35 cellular contexts compared by ENCODE assay signal in the genomic region with DNA sequence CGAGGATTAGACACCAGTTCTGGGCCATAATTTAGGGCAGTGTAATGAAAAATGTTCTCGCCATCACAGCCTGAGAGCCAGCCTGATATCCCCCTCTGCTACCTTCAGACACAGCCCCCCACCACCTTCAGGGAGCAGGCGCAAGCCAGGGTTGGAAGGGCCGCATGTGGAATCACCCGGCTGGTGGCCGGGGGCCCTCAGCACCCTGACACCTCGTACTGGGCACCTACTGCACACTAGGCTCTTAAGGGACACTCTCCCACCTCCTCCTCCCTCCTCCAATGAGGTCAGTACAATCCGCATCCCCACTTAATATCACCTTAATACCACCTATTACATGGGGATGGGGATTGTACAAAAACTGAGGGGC. TPM values are rescaled to one million over a fixed set of nuclear protein-coding genes. Genes with fewer than 3 reads are reported as not detected.
"Had no signal": no experiment of that assay in that cellular context is flagged by ENCODE, and none has a peak within 500 bp of the region (broad histone marks: within the 10 kb centered on the region; RNA-seq: fewer than 3 reads in every experiment).

No MANE protein-coding gene starts in this region.

- DNase-seq: activated CD4-positive, alpha-beta memory T cell treated with anti-CD3 and anti-CD28 coated beads for 36 hours; activated CD4-positive, alpha-beta T cell treated with anti-CD3 and anti-CD28 coated beads, Interleukin-2, amount 50 U/mL, for 1 hour; activated CD8-positive, alpha-beta memory T cell treated with anti-CD3 and anti-CD28 coated beads, Interleukin-2, amount 50 U/mL, for 4 hours; activated gamma-delta T cell treated with Interleukin-2 at 50 U/mL for 16 hours; activated naive CD4-positive, alpha-beta T cell treated with anti-CD3 and anti-CD28 coated beads for 36 hours; activated T-cell treated with anti-CD3 and anti-CD28 coated beads for 4 hours; activated T-cell treated with anti-CD3 and anti-CD28 coated beads, Interleukin-2, amount 50 U/mL, for 4 hours; adrenal gland; caudate nucleus; Kasumi-1; KG1; MG63; NCI-H1048; NCI-H1436 treated with DMSO at 0.1 percent for 48 hours; NCI-H1694 treated with DMSO at 0.1 percent for 48 hours; NCI-H2029 treated with DMSO at 0.1 percent for 48 hours; NCI-H2107; NCI-H2171; NCI-H510A; NCI-H526; NCI-H748 treated with DMSO at 0.1 percent for 48 hours; NK-92 treated with Interleukin-12 subunit alpha and Interleukin-12 subunit beta, amount 100 ng/mL, for 24 hours; PC-9; T1000; WERI-Rb-1 had no signal

- H3K36me3 Mint-ChIP-seq: activated CD4-positive, alpha-beta memory T cell treated with anti-CD3 and anti-CD28 coated beads for 36 hours had no signal

- H3K27ac ChIP-seq: adrenal gland, PC-9, RWPE1, SK-N-MC, WERI-Rb-1 had no signal

- H3K36me3 ChIP-seq: adrenal gland, MG63, WERI-Rb-1 had no signal

- ATAC-seq: activated naive CD4-positive, alpha-beta T cell treated with anti-CD3 and anti-CD28 coated beads, Interleukin-2, amount 50 U/mL, for 72 hours; activated T-cell treated with anti-CD3 and anti-CD28 coated beads, Interleukin-2, amount 50 U/mL, for 4 hours; Right ventricle myocardium inferior had no signal

- H3K4me3 ChIP-seq: adrenal gland, MG63, PC-9, SK-N-MC had no signal

- H3K27ac Mint-ChIP-seq: activated CD4-positive, alpha-beta memory T cell treated with anti-CD3 and anti-CD28 coated beads for 36 hours; activated naive CD4-positive, alpha-beta T cell treated with anti-CD3 and anti-CD28 coated beads for 36 hours; activated naive CD4-positive, alpha-beta T cell treated with anti-CD3 and anti-CD28 coated beads, Interleukin-2, amount 50 U/mL, for 72 hours; activated T-helper 1 cell treated with anti-CD3 and anti-CD28 coated beads, Interleukin-12 subunit alpha, Interleukin-12 subunit beta, Interleukin-2, Interleukin-4 antibody, amounts not matched to agents 30 ng/mL and 10 ng/mL and 1 ng/mL, durations not matched to agents 14 hours and 24 hours and 36 hours had no signal

- H3K4me1 ChIP-seq: adrenal gland had no signal

- H3K4me3 Mint-ChIP-seq: activated CD4-positive, alpha-beta memory T cell treated with anti-CD3 and anti-CD28 coated beads for 36 hours; activated naive CD4-positive, alpha-beta T cell treated with anti-CD3 and anti-CD28 coated beads for 36 hours; activated T-cell treated with anti-CD3 and anti-CD28 coated beads, Interleukin-2, amount 50 U/mL, for 4 hours; activated T-helper 1 cell treated with anti-CD3 and anti-CD28 coated beads, Interleukin-12 subunit alpha, Interleukin-12 subunit beta, Interleukin-2, Interleukin-4 antibody, amounts not matched to agents 30 ng/mL and 10 ng/mL and 1 ng/mL, durations not matched to agents 14 hours and 24 hours and 36 hours; brain had no signal

- H3K4me2 ChIP-seq: PC-9 had no signal

- H3K9me3 ChIP-seq: adrenal gland, MG63 had no signal

- H3K27me3 ChIP-seq: adrenal gland, MG63 had no signal

- FAIRE-seq: bronchial epithelial cell, RCC 7860 had no signal

- H2AFZ ChIP-seq: PC-9 had no signal

RNA-seq across cellular contexts. Expression of a gene that starts 55.5 kb away (rescaled TPM):
- total RNA-seq: activated CD4-positive, alpha-beta memory T cell treated with anti-CD3 and anti-CD28 coated beads for 36 hours; activated naive CD4-positive, alpha-beta T cell treated with anti-CD3 and anti-CD28 coated beads for 36 hours; activated naive CD4-positive, alpha-beta T cell treated with anti-CD3 and anti-CD28 coated beads, Interleukin-2, amount 50 U/mL, for 72 hours; bronchial epithelial cell; T-helper 1 cell treated with Interleukin-12 subunit alpha and Interleukin-12 subunit beta and Interleukin-4 antibody, amounts not matched to agents 30 ng/mL and 1 ng/mL, for 36 hours; T-helper 2 cell treated with Interferon-gamma antibody and Interleukin-4, amounts not matched to agents 100 ng/mL and 5 ng/mL, for 36 hours had no signal
